16 cellular contexts compared by ENCODE assay signal in genomic region chr1:163914785-163915413, GRCh38.
DNase-seq lines count a peak whose midpoint lies in the region; ATAC-seq and TF ChIP-seq lines count a peak whose summit lies in the region.
"Had no signal": no experiment of that assay in that cellular context is flagged by ENCODE, and none has a peak within 500 bp of the region (broad histone marks: within the 10 kb centered on the region; RNA-seq: fewer than 3 reads in every experiment).

No MANE protein-coding gene starts in this region.

- no peak overlapping the region for H3K4me2 ChIP-seq in hepatocyte

- H3K9me2 ChIP-seq in hepatocyte (replicated peaks; ENCODE audit: insufficient read depth), result no peaks in the 10 kb centered on the region

- intact Hi-C loops in Right ventricle myocardium superior (cut with DNase I), result no loop called here

- H3K36me3 ChIP-seq in hepatocyte (replicated peaks; ENCODE audit: insufficient read depth, low read depth), result no peaks in the 10 kb centered on the region
- H3K36me3 ChIP-seq: Peyer's patch, tibial artery had no signal

- H4K20me1 ChIP-seq in hepatocyte (ENCODE audit: insufficient read depth, poor library complexity, severe bottlenecking), result no peaks in the 10 kb centered on the region

- DNase-seq in OCI-M1 (lab: John Stamatoyannopoulos, UW) (peak; percentile 70), NCI-H1048 (lab: John Stamatoyannopoulos, UW) (no peak), Right ventricle myocardium superior (no peak), hepatocyte (ENCODE audit: low spot score) (no peak)
- no peak for DNase-seq in stimulated activated CD8-positive, alpha-beta memory T cell treated with anti-CD3 and anti-CD28 coated beads, Interleukin-4, amount 100 ng/mL, for 48 hours
- DNase-seq: activated CD4-positive, alpha-beta T cell treated with anti-CD3 and anti-CD28 coated beads, Interleukin-2, amount 10 ng/mL, durations not matched to agents 24 days and 14 days; CD4-positive, alpha-beta T cell; effector CD4-positive, alpha-beta T cell; Peyer's patch; posterior cingulate gyrus; stimulated activated CD4-positive, alpha-beta T cell treated with anti-CD3 and anti-CD28 coated beads, Interleukin-12 subunit alpha, Interleukin-12 subunit beta, amount 100 ng/mL, for 4 hours; tibial artery had no signal

- H3K79me2 ChIP-seq in hepatocyte, result no peaks in the 10 kb centered on the region

- H3K9me3 ChIP-seq in hepatocyte (ENCODE audit: low read depth), result no peaks in the 10 kb centered on the region
- H3K9me3 ChIP-seq: Peyer's patch, tibial artery had no signal

- no peak overlapping the region for H3K27ac ChIP-seq in hepatocyte
- H3K27ac ChIP-seq: Peyer's patch, tibial artery had no signal

- no peak for TF ChIP-seq CTCF in hepatocyte (IDR thresholded peaks at IDR 0.05; ENCODE audit: poor library complexity)

- H2AFZ ChIP-seq in hepatocyte, result no peak overlapping the region

- H3K27me3 ChIP-seq in hepatocyte, result no peaks in the 10 kb centered on the region
- H3K27me3 ChIP-seq: Peyer's patch had no signal

- H3K4me3 ChIP-seq in hepatocyte, result no peak overlapping the region
- H3K4me3 ChIP-seq: Peyer's patch, tibial artery had no signal

- peak; percentile 85 for ATAC-seq in GM18861 (IDR thresholded peaks at IDR 0.05; ENCODE audit: unreplicated experiment)
- peak; percentile 78 for ATAC-seq in GM21825 (IDR thresholded peaks at IDR 0.05; ENCODE audit: unreplicated experiment)
- ATAC-seq in HG03196 (IDR thresholded peaks at IDR 0.05; ENCODE audit: unreplicated experiment), result peak; percentile 55
- no peak for ATAC-seq in Right ventricle myocardium superior (ENCODE audit: poor library complexity)
- ATAC-seq: activated T-helper 17 cell treated with anti-CD3 and anti-CD28 coated beads, Interleukin-2, amount 50 U/mL, for 72 hours had no signal

- no peaks in the 10 kb centered on the region for H3K4me1 ChIP-seq in hepatocyte (ENCODE audit: insufficient read depth)
- H3K4me1 ChIP-seq: Peyer's patch, tibial artery had no signal
